ENCODE assay signal across 8 cellular contexts in genomic region chr17:44200478-44201155, GRCh38. TPM values are rescaled to one million over a fixed set of nuclear protein-coding genes. Genes with fewer than 3 reads are reported as not detected.
A peak's percentile ranks its signal among the peaks of the same experiment; 100 is the strongest.
DNase-seq lines count a peak whose midpoint lies in the region; ATAC-seq and TF ChIP-seq lines count a peak whose summit lies in the region.

No MANE protein-coding gene starts in this region.

- H4K20me1 ChIP-seq in GM23248 (ENCODE audit: insufficient read depth) (no peaks in the 10 kb centered on the region), SK-N-SH (ENCODE audit: insufficient read depth) (no peaks in the 10 kb centered on the region)

- peak overlapping the region; percentile 88 for H3K27ac ChIP-seq in GM23248
- H3K27ac ChIP-seq in SK-N-SH (ENCODE audit: low read depth in 2 of 2, low read length in 1 of 2): peak overlapping the region; percentile 85 to 95
- peak overlapping the region; percentile 95 for H3K27ac ChIP-seq in rectal smooth muscle tissue (ENCODE audit: low read depth, low read length)

- CTCF ChIA-PET in BJ (lab: Yijun Ruan, JAX): interaction anchor here (0.6 to 2.6 kb wide), 2 partner anchors 10 to 66 kb away, joined by 3 to 18 read pairs; no protein-coding TSS in a partner anchor
- CTCF ChIA-PET in SK-N-SH (lab: Yijun Ruan, JAX): interaction anchor here (0.5 to 6.6 kb wide), 5 partner anchors 10 to 145 kb away, joined by 3 to 61 read pairs (median 12); partner anchors contain the start of genes GRN and UBTF

- no peak for DNase-seq in BJ (ENCODE audit: low read depth)
- peak; percentile 31 for DNase-seq in GM23248
- no peak for DNase-seq in SK-N-SH
- no peak for DNase-seq in fibroblast of the aortic adventitia (ENCODE audit: low read depth)
- no peak for DNase-seq in stimulated activated CD4-positive, alpha-beta T cell treated with anti-CD3 and anti-CD28 coated beads, Interleukin-2, amount 100 ng/mL, for 48 hours

- in situ Hi-C loops in GM23248 (cut with MboI): loop anchor here (25.0 kb wide), 2 partner anchors 337 to 437 kb away; no protein-coding TSS in a partner anchor

- H3F3A ChIP-seq in GM23248 (ENCODE audit: insufficient read depth) (peaks cover 49% of the 10 kb centered on the region), SK-N-SH (replicated peaks; ENCODE audit: insufficient read depth) (peaks cover 17% of the 10 kb centered on the region)

- H3K4me3 ChIP-seq in BJ (ENCODE audit: low read depth, low read length): peak overlapping the region; percentile 74
- peak overlapping the region; percentile 89 for H3K4me3 ChIP-seq in GM23248
- H3K4me3 ChIP-seq in SK-N-SH (ENCODE audit: low read depth in 2 of 2, low read length in 1 of 2): peak overlapping the region; percentile 72 to 79
- peak overlapping the region; percentile 73 for H3K4me3 ChIP-seq in fibroblast of the aortic adventitia (ENCODE audit: low read depth, low read length)
- H3K4me3 ChIP-seq in rectal smooth muscle tissue (ENCODE audit: low read length): peak overlapping the region; percentile 90

- H3K79me2 ChIP-seq in GM23248 (ENCODE audit: insufficient read depth) (peaks cover 29% of the 10 kb centered on the region), SK-N-SH (ENCODE audit: insufficient read depth) (peaks cover 34% of the 10 kb centered on the region)

- H3K9ac ChIP-seq in GM23248 (peak overlapping the region; percentile 89), SK-N-SH (peak overlapping the region; percentile 93), rectal smooth muscle tissue (ENCODE audit: low read length) (peak overlapping the region; percentile 86)

- TF ChIP-seq RAD21 in SK-N-SH (IDR thresholded peaks at IDR 0.05; ENCODE audit: low read length): no peak

- no peak for TF ChIP-seq EP300 in SK-N-SH (IDR thresholded peaks at IDR 0.05; ENCODE audit: borderline replicate concordance in 1 of 2, low read depth in 1 of 2, low read length in 1 of 2)

- no peaks in the 10 kb centered on the region for H3K27me3 ChIP-seq in BJ (ENCODE audit: control insufficient read depth, insufficient read depth, low read length)
- H3K27me3 ChIP-seq in GM23248 (replicated peaks; ENCODE audit: insufficient read depth): no peaks in the 10 kb centered on the region
- no peaks in the 10 kb centered on the region for H3K27me3 ChIP-seq in SK-N-SH (ENCODE audit: insufficient read depth)
- no peaks in the 10 kb centered on the region for H3K27me3 ChIP-seq in rectal smooth muscle tissue (ENCODE audit: control insufficient read depth, insufficient read depth, low read length)

- ATAC-seq in GM18873 (IDR thresholded peaks at IDR 0.05; ENCODE audit: low FRiP score, unreplicated experiment) (no peak), HG03280 (IDR thresholded peaks at IDR 0.05; ENCODE audit: unreplicated experiment) (no peak)

- peaks cover 10% of the 10 kb centered on the region for H3K36me3 ChIP-seq in BJ (ENCODE audit: control insufficient read depth, insufficient read depth, low read length)
- peaks cover 3% of the 10 kb centered on the region; the same call in 1 of the 2 replicates for H3K36me3 ChIP-seq in GM23248 (ENCODE audit: low read depth)
- H3K36me3 ChIP-seq in SK-N-SH (replicated peaks in 1 of 2; ENCODE audit: control insufficient read depth in 1 of 2, insufficient read depth in 2 of 2, low read length in 1 of 2): peaks cover 15 to 20% of the 10 kb centered on the region in 2 experiments
- H3K36me3 ChIP-seq in rectal smooth muscle tissue (ENCODE audit: control insufficient read depth, insufficient read depth, low read length): no peaks in the 10 kb centered on the region

- H3K4me2 ChIP-seq in GM23248 (ENCODE audit: unreplicated experiment) (peak overlapping the region; percentile 87), SK-N-SH (peak overlapping the region; percentile 95)

- H3K9me2 ChIP-seq in GM23248 (ENCODE audit: insufficient read depth) (no peaks in the 10 kb centered on the region), SK-N-SH (no peaks in the 10 kb centered on the region)

- TF ChIP-seq CTCF in BJ (IDR thresholded peaks at IDR 0.05; ENCODE audit: insufficient read depth, low read depth, low read length) (no peak), SK-N-SH (IDR thresholded peaks at IDR 0.05) (no peak), fibroblast of the aortic adventitia (IDR thresholded peaks at IDR 0.05; ENCODE audit: insufficient read depth, low read length) (no peak)

- H3K4me1 ChIP-seq in GM23248 (ENCODE audit: insufficient read depth) (peaks cover 28% of the 10 kb centered on the region), SK-N-SH (ENCODE audit: control insufficient read depth in 1 of 2, insufficient read depth in 2 of 2, low read depth in 1 of 2, low read length in 1 of 2) (peaks cover 16 to 30% of the 10 kb centered on the region in 2 experiments), rectal smooth muscle tissue (ENCODE audit: control insufficient read depth, insufficient read depth, low read length) (peaks cover 5% of the 10 kb centered on the region)

- WGBS in GM23248 (ENCODE audit: low coverage in 1 of 2, low lambda C conversion rate in 2 of 2, missing lambda C conversion rate in 2 of 2), 2 experiments: 11% methylated on average over 30 to 36 of the region's 36 CpGs
- WGBS in SK-N-SH (ENCODE audit: low lambda C conversion rate): 16% methylated on average over 28 of the region's 36 CpGs

- H3K9me3 ChIP-seq in GM23248 (ENCODE audit: low read depth): no peaks in the 10 kb centered on the region
- no peaks in the 10 kb centered on the region for H3K9me3 ChIP-seq in SK-N-SH

- H2AFZ ChIP-seq in GM23248 (peak overlapping the region; percentile 78), SK-N-SH (ENCODE audit: low read depth) (peak overlapping the region; percentile 82)

- POLR2A ChIA-PET in BJ (lab: Charles Lee) (no interaction called here), SK-N-SH (lab: Yijun Ruan, JAX) (interaction anchor here (0.6 to 1.1 kb wide), 3 partner anchors 14 to 254 kb away, joined by 3 to 8 read pairs (median 3); partner anchors contain the start of genes TMUB2 and UBTF)

TF ChIP-seq in SK-N-SH, 30 proteins besides CTCF, POLR2A, EP300 and RAD21 (continues in another document):
- TF ChIP-seq NRF1 (IDR thresholded peaks at IDR 0.05; ENCODE audit: low read depth, low read length) (no peak), TCF12 (IDR thresholded peaks at IDR 0.05) (no peak), MXI1 (IDR thresholded peaks at IDR 0.05; ENCODE audit: low read depth, low read length) (0 out of 2 replicates have a peak, but pooled peaks have one; percentile 26), TAF1 (IDR thresholded peaks at IDR 0.05; ENCODE audit: borderline replicate concordance, low read depth, low read length) (no peak), USF2 (IDR thresholded peaks at IDR 0.05; ENCODE audit: borderline replicate concordance, low read depth, low read length) (no peak)

RNA-seq across cellular contexts. Expression of gene ATXN7L3, which starts 0.9 kb away (rescaled TPM):
- polyA plus RNA-seq in BJ (2011; rRNA removed) (47.0 and 53.9 TPM in 2 replicates), GM23248 (2016; fragmentation: Nextera tagmentation; extraction: Ambion mirVana) (9.8 and 10.0 TPM in 2 replicates), SK-N-SH (2012; rRNA removed) (47.7 and 57.9 TPM in 2 replicates)
- 35.2 and 50.0 TPM in 2 replicates for polyA minus RNA-seq in BJ (2011; rRNA and poly(A)+ RNA removed)
- 48.2 and 60.4 TPM in 2 replicates for total RNA-seq in GM23248 (2014; rRNA removed; shearing (Covaris generic))
- 40.2 and 42.2 TPM in 2 replicates for polyA plus RNA-seq in SK-N-SH (2012; cell fraction: cytosol; rRNA removed)
- polyA plus RNA-seq in SK-N-SH (2012; cell fraction: nucleus; rRNA removed): 140 and 171 TPM in 2 replicates
- 36.6 and 108 TPM in 2 replicates for total RNA-seq in fibroblast of the aortic adventitia (ENCODE audit: low replicate concordance)

RNA-seq across cellular contexts. Expression of gene TMUB2, which starts 13.8 kb away (rescaled TPM):
- polyA plus RNA-seq in BJ (2011; rRNA removed) (43.8 and 64.0 TPM in 2 replicates), GM23248 (2016; fragmentation: Nextera tagmentation; extraction: Ambion mirVana) (44.6 and 45.0 TPM in 2 replicates), SK-N-SH (2012; rRNA removed) (49.5 and 62.2 TPM in 2 replicates)
- polyA minus RNA-seq in BJ (2011; rRNA and poly(A)+ RNA removed): 23.4 and 24.8 TPM in 2 replicates
- 41.6 and 42.6 TPM in 2 replicates for total RNA-seq in GM23248 (2014; rRNA removed; shearing (Covaris generic))
- 22.1 and 29.1 TPM in 2 replicates for polyA plus RNA-seq in SK-N-SH (2012; cell fraction: cytosol; rRNA removed)
- 195 and 198 TPM in 2 replicates for polyA plus RNA-seq in SK-N-SH (2012; cell fraction: nucleus; rRNA removed)
- total RNA-seq in fibroblast of the aortic adventitia (ENCODE audit: low replicate concordance): 23.0 and 29.4 TPM in 2 replicates

RNA-seq across cellular contexts. Expression of gene UBTF, which starts 18.9 kb away (rescaled TPM):
- polyA plus RNA-seq in BJ (2011; rRNA removed) (19.8 and 21.1 TPM in 2 replicates), GM23248 (2016; fragmentation: Nextera tagmentation; extraction: Ambion mirVana) (48.2 and 48.4 TPM in 2 replicates), SK-N-SH (2012; rRNA removed) (33.4 and 37.2 TPM in 2 replicates)
- 18.7 TPM in 2 replicates for polyA minus RNA-seq in BJ (2011; rRNA and poly(A)+ RNA removed)
- total RNA-seq in GM23248 (2014; rRNA removed; shearing (Covaris generic)): 61.1 and 62.3 TPM in 2 replicates
- 32.7 and 34.7 TPM in 2 replicates for polyA plus RNA-seq in SK-N-SH (2012; cell fraction: cytosol; rRNA removed)
- polyA plus RNA-seq in SK-N-SH (2012; cell fraction: nucleus; rRNA removed): 51.1 and 56.2 TPM in 2 replicates
- total RNA-seq in fibroblast of the aortic adventitia (ENCODE audit: low replicate concordance): 64.2 and 195 TPM in 2 replicates

RNA-seq across cellular contexts. Expression of gene ASB16, which starts 30.1 kb away (rescaled TPM):
- polyA plus RNA-seq in BJ (2011; rRNA removed) (0.04 TPM in 1 of 2 replicates, not detected in the other), GM23248 (2016; fragmentation: Nextera tagmentation; extraction: Ambion mirVana) (0.22 and 0.25 TPM in 2 replicates), SK-N-SH (2012; rRNA removed) (not detected in 2 replicates)
- 0.10 TPM in 1 of 2 replicates, not detected in the other for polyA minus RNA-seq in BJ (2011; rRNA and poly(A)+ RNA removed)
- not detected in 2 replicates for total RNA-seq in GM23248 (2014; rRNA removed; shearing (Covaris generic))
- 0.01 and 0.03 TPM in 2 replicates for polyA plus RNA-seq in SK-N-SH (2012; cell fraction: cytosol; rRNA removed)
- polyA plus RNA-seq in SK-N-SH (2012; cell fraction: nucleus; rRNA removed): 0.14 TPM in 2 replicates
- total RNA-seq in fibroblast of the aortic adventitia (ENCODE audit: low replicate concordance): 0.27 TPM in 1 of 2 replicates, not detected in the other

RNA-seq across cellular contexts. Expression of gene HROB, which starts 58.9 kb away (rescaled TPM):
- 2.1 and 3.4 TPM in 2 replicates for polyA plus RNA-seq in BJ (2011; rRNA removed)
- polyA minus RNA-seq in BJ (2011; rRNA and poly(A)+ RNA removed): 6.8 and 7.0 TPM in 2 replicates
- total RNA-seq in GM23248 (2014; rRNA removed; shearing (Covaris generic)): 1.3 and 1.8 TPM in 2 replicates
- polyA plus RNA-seq in GM23248 (2016; fragmentation: Nextera tagmentation; extraction: Ambion mirVana): 3.5 and 3.6 TPM in 2 replicates
- 3.2 and 4.0 TPM in 2 replicates for polyA plus RNA-seq in SK-N-SH (2012; rRNA removed)
- 1.3 and 2.0 TPM in 2 replicates for polyA plus RNA-seq in SK-N-SH (2012; cell fraction: cytosol; rRNA removed)
- polyA plus RNA-seq in SK-N-SH (2012; cell fraction: nucleus; rRNA removed): 10.1 TPM in 2 replicates
- 0.25 and 6.1 TPM in 2 replicates for total RNA-seq in fibroblast of the aortic adventitia (ENCODE audit: low replicate concordance)
